Comparison of ENCODE assay signal across 7 cellular contexts in genomic region chr4:82201805-82202636, GRCh38.
DNase-seq lines count a peak whose midpoint lies in the region; ATAC-seq and TF ChIP-seq lines count a peak whose summit lies in the region.

No MANE protein-coding gene starts in this region.

- H4K91ac ChIP-seq in IMR-90 (ENCODE audit: insufficient read depth, low read depth, low read length), result no peak overlapping the region

- H3K4me1 Mint-ChIP-seq in activated naive CD4-positive, alpha-beta T cell treated with anti-CD3 and anti-CD28 coated beads for 36 hours (ENCODE audit: low read depth), result no peaks in the 10 kb centered on the region

- no peaks in the 10 kb centered on the region for H3K9me3 ChIP-seq in IMR-90 (ENCODE audit: control insufficient read depth, insufficient read depth, low read length)
- no peaks in the 10 kb centered on the region for H3K9me3 ChIP-seq in OCI-LY3 (ENCODE audit: insufficient read depth, low read length)

- dilution Hi-C loops in IMR-90 (cut with HindIII; ENCODE audit: low sequenced_read_pairs, unreplicated experiment), result no loop called here

- ATAC-seq in IMR-90 (ENCODE audit: low read depth), result peak; percentile 46; the same call in 1 of the 2 replicates
- ATAC-seq in GM21390 (IDR thresholded peaks at IDR 0.05; ENCODE audit: unreplicated experiment), result no peak

- H2BK20ac ChIP-seq in IMR-90 (ENCODE audit: low read depth, low read length), result no peak overlapping the region

- H3K36me3 ChIP-seq in IMR-90 (ENCODE audit: control insufficient read depth, insufficient read depth, low read length) (no peaks in the 10 kb centered on the region), OCI-LY3 (replicated peaks; ENCODE audit: low read depth, low read length) (no peaks in the 10 kb centered on the region)

- H3K27me3 Mint-ChIP-seq in activated naive CD4-positive, alpha-beta T cell treated with anti-CD3 and anti-CD28 coated beads for 36 hours (ENCODE audit: low read depth), result no peaks in the 10 kb centered on the region

- no peaks in the 10 kb centered on the region for H3K79me1 ChIP-seq in IMR-90 (ENCODE audit: low read depth in 1 of 2, low read length in 2 of 2)

- no peak for DNase-seq in GM12864 (ENCODE audit: low read depth)
- DNase-seq in IMR-90, result peak; percentile 27
- DNase-seq in activated naive CD4-positive, alpha-beta T cell treated with anti-CD3 and anti-CD28 coated beads for 36 hours, result peak; percentile 77
- peak; percentile 33 for DNase-seq in iPS DF 4.7 (ENCODE audit: extremely low read depth, low spot score)
- DNase-seq in stimulated activated CD4-positive, alpha-beta T cell treated with anti-CD3 and anti-CD28 coated beads, Interleukin-2, amount 100 ng/mL, for 48 hours, result peak; percentile 39 to 50

- TF ChIP-seq RAD21 in IMR-90 (IDR thresholded peaks at IDR 0.05; ENCODE audit: low read length), result peak; percentile 80

- no peak overlapping the region for H2BK5ac ChIP-seq in IMR-90 (ENCODE audit: low read depth, low read length, poor library complexity, severe bottlenecking)

- H3K23ac ChIP-seq in IMR-90 (ENCODE audit: low read depth, low read length), result no peak overlapping the region

- TF ChIP-seq CTCF in GM12864 (IDR thresholded peaks at IDR 0.05; ENCODE audit: low read depth, low read length, missing control alignments) (peak; percentile 69), IMR-90 (conservative IDR thresholded peaks at IDR 0.05; ENCODE audit: low read depth, low read length) (peak; percentile 61), OCI-LY3 (IDR thresholded peaks at IDR 0.05; ENCODE audit: low read depth, low read length) (peak; percentile 85)

- H4K8ac ChIP-seq in IMR-90 (ENCODE audit: low read depth in 2 of 2, low read length in 2 of 2), result no peak overlapping the region

- no peaks in the 10 kb centered on the region for H3K9me1 ChIP-seq in IMR-90 (ENCODE audit: insufficient read depth, low read length)

- intact Hi-C loops in IMR-90 (cut with micrococcal nuclease), result loop anchor here (1.0 to 10.0 kb wide), 5 partner anchors 357 to 1835 kb away; no protein-coding TSS in a partner anchor
- intact Hi-C loops in activated naive CD4-positive, alpha-beta T cell treated with anti-CD3 and anti-CD28 coated beads for 36 hours (cut with micrococcal nuclease), result loop anchor here (1.0 to 5.0 kb wide), 6 partner anchors 66 to 796 kb away; no protein-coding TSS in a partner anchor

- H3K9me3 Mint-ChIP-seq in activated naive CD4-positive, alpha-beta T cell treated with anti-CD3 and anti-CD28 coated beads for 36 hours, result no peaks in the 10 kb centered on the region

- H3K9ac ChIP-seq in IMR-90 (ENCODE audit: low read depth, low read length), result no peak overlapping the region
- no peak overlapping the region for H3K9ac ChIP-seq in OCI-LY3 (ENCODE audit: low read length)

- H4K20me1 ChIP-seq in IMR-90 (ENCODE audit: insufficient read depth, low read length), result no peaks in the 10 kb centered on the region
- H4K20me1 ChIP-seq in OCI-LY3 (ENCODE audit: insufficient read depth, low read length), result no peaks in the 10 kb centered on the region

- H2BK15ac ChIP-seq in IMR-90 (ENCODE audit: low read depth, low read length), result no peak overlapping the region

- H3K36me3 Mint-ChIP-seq in activated naive CD4-positive, alpha-beta T cell treated with anti-CD3 and anti-CD28 coated beads for 36 hours (ENCODE audit: low read depth), result no peaks in the 10 kb centered on the region

- H2BK120ac ChIP-seq in IMR-90 (ENCODE audit: low read depth, low read length), result no peak overlapping the region

- H2AFZ ChIP-seq in IMR-90 (replicated peaks; ENCODE audit: low read length, poor library complexity) (no peak overlapping the region), OCI-LY3 (ENCODE audit: low read depth, low read length) (no peak overlapping the region)

- TF ChIP-seq POLR2A in IMR-90 (IDR thresholded peaks at IDR 0.05; ENCODE audit: low read depth, low read length), result no peak

- H3K27ac Mint-ChIP-seq in activated naive CD4-positive, alpha-beta T cell treated with anti-CD3 and anti-CD28 coated beads for 36 hours, result no peak overlapping the region

- no peak overlapping the region for H4K5ac ChIP-seq in IMR-90 (ENCODE audit: low read depth, low read length)

- no peak overlapping the region for H2AK5ac ChIP-seq in IMR-90 (ENCODE audit: low read depth, low read length)

- WGBS in IMR-90 (ENCODE audit: extremely low coverage in 2 of 2, insufficient read length in 1 of 2), 2 experiments, result no CpG with 5 or more reads among the region's 3 CpGs

- no peak overlapping the region for H2AK9ac ChIP-seq in IMR-90 (replicated peaks; ENCODE audit: low read depth, low read length, poor library complexity)

- H3K27ac ChIP-seq in IMR-90 (ENCODE audit: insufficient read depth, low read length), result no peak overlapping the region
- no peak overlapping the region for H3K27ac ChIP-seq in OCI-LY3 (ENCODE audit: low read length)

- no peak overlapping the region for H3K14ac ChIP-seq in IMR-90 (replicated peaks; ENCODE audit: low read depth, low read length)

- H3K4me3 ChIP-seq in GM12864 (ENCODE audit: low read depth, low read length) (no peak overlapping the region), IMR-90 (ENCODE audit: insufficient read depth, low read depth, low read length) (no peak overlapping the region), OCI-LY3 (ENCODE audit: low read length) (no peak overlapping the region)

- no peaks in the 10 kb centered on the region for H3K4me1 ChIP-seq in IMR-90 (ENCODE audit: control insufficient read depth, insufficient read depth, low read length)
- H3K4me1 ChIP-seq in OCI-LY3 (ENCODE audit: low read length), result no peaks in the 10 kb centered on the region

- no peak overlapping the region for H3K4ac ChIP-seq in IMR-90 (ENCODE audit: low read depth, low read length)

- H3K56ac ChIP-seq in IMR-90 (ENCODE audit: extremely low read depth, insufficient read depth, low read length), result no peak overlapping the region

- no peak overlapping the region for H3K4me3 Mint-ChIP-seq in activated naive CD4-positive, alpha-beta T cell treated with anti-CD3 and anti-CD28 coated beads for 36 hours

- no peak overlapping the region for H3K4me2 ChIP-seq in IMR-90 (ENCODE audit: low read depth, low read length)
- no peak overlapping the region for H3K4me2 ChIP-seq in OCI-LY3 (ENCODE audit: low read length)

- POLR2A ChIA-PET in IMR-90 (lab: Charles Lee; ENCODE audit: unreplicated experiment), result no interaction called here

- no peaks in the 10 kb centered on the region for H3K79me2 ChIP-seq in OCI-LY3 (ENCODE audit: low read length)

- in situ Hi-C loops in IMR-90 (cut with MboI; ENCODE audit: low sequenced_read_pairs), result loop anchor here (10.0 kb wide), 1 partner anchor 797 kb away; no protein-coding TSS in a partner anchor

- H3K27me3 ChIP-seq in IMR-90 (ENCODE audit: control insufficient read depth, insufficient read depth, low read length), result no peaks in the 10 kb centered on the region
- no peaks in the 10 kb centered on the region for H3K27me3 ChIP-seq in OCI-LY3 (ENCODE audit: low read depth, low read length)

- no peak overlapping the region for H3K18ac ChIP-seq in IMR-90 (ENCODE audit: low read depth, low read length)

- CTCF ChIA-PET in IMR-90 (lab: Yijun Ruan, JAX), result interaction anchor here (1.0 kb wide), 1 partner anchor 735 kb away, joined by 3 read pairs; no protein-coding TSS in a partner anchor
- CTCF ChIA-PET in activated naive CD4-positive, alpha-beta T cell treated with anti-CD3 and anti-CD28 coated beads for 36 hours (lab: Charles Lee), result interaction anchor here (0.5 to 1.7 kb wide), 13 partner anchors 9 to 814 kb away, joined by 3 to 6 read pairs (median 4); no protein-coding TSS in a partner anchor

- no TSS peak for BruUV-seq in IMR-90 (replicated peaks; lab: Mats Ljungman, UMichigan)

TF ChIP-seq in IMR-90, 13 proteins besides CTCF, POLR2A, EP300 and RAD21:
- no peak for TF ChIP-seq RCOR1 (IDR thresholded peaks at IDR 0.05; ENCODE audit: insufficient replicate concordance, low read length)
- TF ChIP-seq SMC3 (IDR thresholded peaks at IDR 0.05; ENCODE audit: low read depth, low read length), result peak; percentile 60
